ENCODE assay signal across 23 cellular contexts in genomic region chr10:70491614-70492013, GRCh38. TPM values are rescaled to one million over a fixed set of nuclear protein-coding genes. Genes with fewer than 3 reads are reported as not detected.
DNase-seq lines count a peak whose midpoint lies in the region; ATAC-seq, FAIRE-seq and TF ChIP-seq lines count a peak whose summit lies in the region.
"Had no signal": no experiment of that assay in that cellular context is flagged by ENCODE, and none has a peak within 500 bp of the region (broad histone marks: within the 10 kb centered on the region; RNA-seq: fewer than 3 reads in every experiment).

No MANE protein-coding gene starts in this region.

- CTCF ChIA-PET in OCI-LY7 (lab: Charles Lee; ENCODE audit: unreplicated experiment): interaction anchor here (0.6 kb wide), 1 partner anchor 17 kb away, joined by 3 read pairs; no protein-coding TSS in a partner anchor

- H3K9me3 Mint-ChIP-seq in endothelial cell (ENCODE audit: unreplicated experiment): no peaks in the 10 kb centered on the region
- no peaks in the 10 kb centered on the region for H3K9me3 Mint-ChIP-seq in progenitor cell of endocrine pancreas (ENCODE audit: low read depth)

- BruUV-seq in OCI-LY7 (replicated peaks; lab: Mats Ljungman, UMichigan): no TSS peak

- H3K36me3 ChIP-seq in OCI-LY7 (ENCODE audit: insufficient read depth, low read length) (peaks cover 35% of the 10 kb centered on the region), stomach smooth muscle (ENCODE audit: control insufficient read depth in 2 of 2, insufficient read depth in 2 of 2, low read length in 2 of 2) (peaks cover 0 to 2% of the 10 kb centered on the region in 2 donors)
- H3K36me3 ChIP-seq: SJCRH30 had no signal

- no peak overlapping the region for H3K4me3 Mint-ChIP-seq in endothelial cell (ENCODE audit: unreplicated experiment)
- no peak overlapping the region for H3K4me3 Mint-ChIP-seq in progenitor cell of endocrine pancreas (ENCODE audit: low read depth)

- no peaks in the 10 kb centered on the region for H3K9me3 ChIP-seq in OCI-LY7 (ENCODE audit: low read length)
- H3K9me3 ChIP-seq in stomach smooth muscle (ENCODE audit: control insufficient read depth in 2 of 2, low read length in 2 of 2): no peaks in the 10 kb centered on the region
- H3K9me3 ChIP-seq: SJCRH30 had no signal

- peak overlapping the region; percentile 88 for H3K27ac Mint-ChIP-seq in endothelial cell (ENCODE audit: unreplicated experiment)
- H3K27ac Mint-ChIP-seq in progenitor cell of endocrine pancreas: no peak overlapping the region

- H3K27ac ChIP-seq in OCI-LY7 (ENCODE audit: low read depth, low read length, poor library complexity, severe bottlenecking) (peak overlapping the region; percentile 98), stomach smooth muscle (ENCODE audit: low read length) (peak overlapping the region; percentile 86)
- H3K27ac ChIP-seq: C4-2B, GM23248, KMS-11, SJCRH30 had no signal

- ATAC-seq in HG02885 (IDR thresholded peaks at IDR 0.05; ENCODE audit: poor library complexity, unreplicated experiment): no peak
- ATAC-seq: HCT116, Panc1 had no signal

- H3K36me3 Mint-ChIP-seq in endothelial cell (ENCODE audit: low read depth, unreplicated experiment) (peaks cover 61% of the 10 kb centered on the region), progenitor cell of endocrine pancreas (ENCODE audit: insufficient read depth) (no peaks in the 10 kb centered on the region)

- TF ChIP-seq POLR2A in GM12891 (IDR thresholded peaks at IDR 0.05; ENCODE audit: low read depth, low read length): no peak

- H2AFZ ChIP-seq in OCI-LY7 (ENCODE audit: low read length): no peak overlapping the region
- H2AFZ ChIP-seq: GM23248 had no signal

- peaks cover 6% of the 10 kb centered on the region for H3K27me3 Mint-ChIP-seq in endothelial cell (ENCODE audit: unreplicated experiment)
- H3K27me3 Mint-ChIP-seq in progenitor cell of endocrine pancreas: peaks cover 14% of the 10 kb centered on the region

- no peak for DNase-seq in GM12891 (ENCODE audit: insufficient read length, low spot score)
- no peak for DNase-seq in OCI-LY7 (ENCODE audit: low spot score)
- DNase-seq in endothelial cell (ENCODE audit: low spot score): no peak
- no peak for DNase-seq in progenitor cell of endocrine pancreas (ENCODE audit: low spot score, unreplicated experiment)
- DNase-seq in foreskin melanocyte: no peak
- DNase-seq in GM10266 (ENCODE audit: extremely low spot score): no peak
- DNase-seq: DND-41, GM23248, NCI-H1436, NCI-H1930, NCI-H226, NCI-H524, SJCRH30 had no signal

- intact Hi-C loops in OCI-LY7 (cut with micrococcal nuclease; ENCODE audit: unreplicated experiment): no loop called here

- H3K9me2 ChIP-seq in OCI-LY7 (ENCODE audit: insufficient read depth, low read length): no peaks in the 10 kb centered on the region

- peak overlapping the region; percentile 95 for H3K4me2 ChIP-seq in OCI-LY7 (ENCODE audit: low read length)
- H3K4me2 ChIP-seq: KMS-11 had no signal

- H3K4me1 ChIP-seq in OCI-LY7 (ENCODE audit: insufficient read depth, low read length, poor library complexity, severe bottlenecking) (peaks cover 89% of the 10 kb centered on the region), stomach smooth muscle (ENCODE audit: control insufficient read depth, insufficient read depth, low read length) (peaks cover 63% of the 10 kb centered on the region)
- H3K4me1 ChIP-seq: SJCRH30 had no signal

- peaks cover 85% of the 10 kb centered on the region for H3K4me1 Mint-ChIP-seq in endothelial cell (ENCODE audit: unreplicated experiment)
- peaks cover 5% of the 10 kb centered on the region for H3K4me1 Mint-ChIP-seq in progenitor cell of endocrine pancreas (ENCODE audit: low read depth)

- POLR2A ChIA-PET in OCI-LY7 (lab: Charles Lee): no interaction called here

- peak overlapping the region; percentile 38 for H3K4me3 ChIP-seq in OCI-LY7 (ENCODE audit: low read depth, low read length, poor library complexity, severe bottlenecking)
- peak overlapping the region in 1 of 2 donors; percentile 40 for H3K4me3 ChIP-seq in stomach smooth muscle (ENCODE audit: low read length in 2 of 2)
- H3K4me3 ChIP-seq: GM23248, SJCRH30 had no signal

- H3K27me3 ChIP-seq in stomach smooth muscle (ENCODE audit: control insufficient read depth in 1 of 2, insufficient read depth in 2 of 2, low read length in 2 of 2): no peaks in the 10 kb centered on the region
- H3K27me3 ChIP-seq: SJCRH30 had no signal

- H3K79me2 ChIP-seq in OCI-LY7 (ENCODE audit: insufficient read depth, low read depth, low read length): peaks cover 74% of the 10 kb centered on the region

- FAIRE-seq in GM12891 (lab: Jason Lieb, UNC): peak; percentile 75
- FAIRE-seq: G401.6 had no signal

- TF ChIP-seq CTCF in OCI-LY7 (conservative IDR thresholded peaks at IDR 0.05; ENCODE audit: low read length): no peak
- no peak for TF ChIP-seq CTCF in endothelial cell (IDR thresholded peaks at IDR 0.05; ENCODE audit: unreplicated experiment)
- no peak for TF ChIP-seq CTCF in progenitor cell of endocrine pancreas (IDR thresholded peaks at IDR 0.05; ENCODE audit: unreplicated experiment)
- no peak for TF ChIP-seq CTCF in GM10266 (IDR thresholded peaks at IDR 0.05; ENCODE audit: control insufficient read depth, insufficient read depth, low read depth, missing control alignments)

- H4K20me1 ChIP-seq in OCI-LY7 (ENCODE audit: insufficient read depth, low read length): no peaks in the 10 kb centered on the region

- peak overlapping the region in 1 of 2 donors; percentile 65 for H3K9ac ChIP-seq in stomach smooth muscle (ENCODE audit: low read length in 2 of 2)
- H3K9ac ChIP-seq: GM23248, KMS-11 had no signal

TF ChIP-seq in GM12891, 5 proteins besides CTCF, POLR2A, EP300 and RAD21:
- no peak for TF ChIP-seq POLR2AphosphoS5 (IDR thresholded peaks at IDR 0.05; ENCODE audit: low read depth, low read length)

RNA-seq across cellular contexts. Expression of gene PALD1, which starts 13.0 kb away (rescaled TPM):
- 4.1 TPM for polyA plus RNA-seq in GM12891 (2012; ENCODE audit: low read depth, missing spikeins)
- total RNA-seq in OCI-LY7 (2014; rRNA removed; shearing (Covaris generic)): 41.6 and 52.7 TPM in 2 replicates
- total RNA-seq in OCI-LY7 (2022) (54.5 and 66.7 TPM in 2 replicates), endothelial cell (ENCODE audit: unreplicated experiment) (166 TPM), progenitor cell of endocrine pancreas (1.2 and 1.4 TPM in 2 replicates)
- total RNA-seq: GM23248 had no signal
- polyA plus RNA-seq: GM23248 had no signal

RNA-seq across cellular contexts. Expression of gene NODAL, which starts 50.1 kb away (rescaled TPM):
- polyA plus RNA-seq in GM12891 (2012; ENCODE audit: low read depth, missing spikeins): 0.05 TPM
- not detected in 2 replicates for total RNA-seq in OCI-LY7 (2014; rRNA removed; shearing (Covaris generic))
- total RNA-seq in OCI-LY7 (2022) (not detected in 2 replicates), endothelial cell (ENCODE audit: unreplicated experiment) (1.5 TPM), progenitor cell of endocrine pancreas (not detected in 2 replicates)
- total RNA-seq: A673, GM23248, HT-29, M059J, SJCRH30 had no signal
- polyA plus RNA-seq: GM23248 had no signal

Comparison
In these comparisons a context has a peak if more than half of its experiments do, and no peak if none do; other contexts are left out.
1. RNA of gene PALD1, which starts 13.0 kb away (total RNA-seq): 166 TPM in endothelial cell (single experiment) and 41.6 to 66.7 TPM in OCI-LY7; 1.2 to 1.4 TPM in progenitor cell of endocrine pancreas; every median in the first group is over 10 times any median in the second.